1 cellular context compared by ENCODE assay signal in genomic region chr3:18247776-18248310, GRCh38.
TF ChIP-seq lines count a peak whose summit lies in the region.

No MANE protein-coding gene starts in this region.

TF ChIP-seq in WTC11, 78 proteins besides CTCF, POLR2A, EP300 and RAD21 (continued from another document):
- TF ChIP-seq E2F4 (CRISPR knock-in tag; IDR thresholded peaks at IDR 0.05; ENCODE audit: borderline replicate concordance, low read depth) (no peak), GABPB1 (CRISPR knock-in tag; IDR thresholded peaks at IDR 0.05) (no peak), ZNF138 (CRISPR knock-in tag; conservative IDR thresholded peaks at IDR 0.05) (no peak), NR1H2 (CRISPR knock-in tag; IDR thresholded peaks at IDR 0.05) (no peak), E2F1 (CRISPR knock-in tag; IDR thresholded peaks at IDR 0.05) (no peak), CREM (CRISPR knock-in tag; IDR thresholded peaks at IDR 0.05) (no peak), SOX15 (CRISPR knock-in tag; IDR thresholded peaks at IDR 0.05) (no peak), ZSCAN18 (CRISPR knock-in tag; IDR thresholded peaks at IDR 0.05) (no peak), IRF1 (CRISPR knock-in tag; IDR thresholded peaks at IDR 0.05) (no peak), TEAD4 (CRISPR knock-in tag; IDR thresholded peaks at IDR 0.05) (no peak), FOXP1 (CRISPR knock-in tag; IDR thresholded peaks at IDR 0.05; ENCODE audit: borderline replicate concordance) (no peak), ZNF671 (CRISPR knock-in tag; IDR thresholded peaks at IDR 0.05) (no peak), ZMAT4 (CRISPR knock-in tag; IDR thresholded peaks at IDR 0.05) (no peak)
- TF ChIP-seq, protein P1, sequence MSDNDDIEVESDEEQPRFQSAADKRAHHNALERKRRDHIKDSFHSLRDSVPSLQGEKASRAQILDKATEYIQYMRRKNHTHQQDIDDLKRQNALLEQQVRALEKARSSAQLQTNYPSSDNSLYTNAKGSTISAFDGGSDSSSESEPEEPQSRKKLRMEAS (CRISPR knock-in tag; IDR thresholded peaks at IDR 0.05): no peak
- TF ChIP-seq, protein P2, sequence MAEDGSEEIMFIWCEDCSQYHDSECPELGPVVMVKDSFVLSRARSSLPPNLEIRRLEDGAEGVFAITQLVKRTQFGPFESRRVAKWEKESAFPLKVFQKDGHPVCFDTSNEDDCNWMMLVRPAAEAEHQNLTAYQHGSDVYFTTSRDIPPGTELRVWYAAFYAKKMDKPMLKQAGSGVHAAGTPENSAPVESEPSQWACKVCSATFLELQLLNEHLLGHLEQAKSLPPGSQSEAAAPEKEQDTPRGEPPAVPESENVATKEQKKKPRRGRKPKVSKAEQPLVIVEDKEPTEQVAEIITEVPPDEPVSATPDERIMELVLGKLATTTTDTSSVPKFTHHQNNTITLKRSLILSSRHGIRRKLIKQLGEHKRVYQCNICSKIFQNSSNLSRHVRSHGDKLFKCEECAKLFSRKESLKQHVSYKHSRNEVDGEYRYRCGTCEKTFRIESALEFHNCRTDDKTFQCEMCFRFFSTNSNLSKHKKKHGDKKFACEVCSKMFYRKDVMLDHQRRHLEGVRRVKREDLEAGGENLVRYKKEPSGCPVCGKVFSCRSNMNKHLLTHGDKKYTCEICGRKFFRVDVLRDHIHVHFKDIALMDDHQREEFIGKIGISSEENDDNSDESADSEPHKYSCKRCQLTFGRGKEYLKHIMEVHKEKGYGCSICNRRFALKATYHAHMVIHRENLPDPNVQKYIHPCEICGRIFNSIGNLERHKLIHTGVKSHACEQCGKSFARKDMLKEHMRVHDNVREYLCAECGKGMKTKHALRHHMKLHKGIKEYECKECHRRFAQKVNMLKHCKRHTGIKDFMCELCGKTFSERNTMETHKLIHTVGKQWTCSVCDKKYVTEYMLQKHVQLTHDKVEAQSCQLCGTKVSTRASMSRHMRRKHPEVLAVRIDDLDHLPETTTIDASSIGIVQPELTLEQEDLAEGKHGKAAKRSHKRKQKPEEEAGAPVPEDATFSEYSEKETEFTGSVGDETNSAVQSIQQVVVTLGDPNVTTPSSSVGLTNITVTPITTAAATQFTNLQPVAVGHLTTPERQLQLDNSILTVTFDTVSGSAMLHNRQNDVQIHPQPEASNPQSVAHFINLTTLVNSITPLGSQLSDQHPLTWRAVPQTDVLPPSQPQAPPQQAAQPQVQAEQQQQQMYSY (CRISPR knock-in tag; IDR thresholded peaks at IDR 0.05): no peak
TF ChIP-seq in WTC11: peak in this region for 0.
